ENCODE assay signal across 22 cellular contexts in genomic region chr9:68904454-68904853, GRCh38.
DNase-seq lines count a peak whose midpoint lies in the region; FAIRE-seq and TF ChIP-seq lines count a peak whose summit lies in the region.
"Had no signal": no experiment of that assay in that cellular context is flagged by ENCODE, and none has a peak within 500 bp of the region (broad histone marks: within the 10 kb centered on the region; RNA-seq: fewer than 3 reads in every experiment).

No MANE protein-coding gene starts in this region.

- no peak overlapping the region for H3K9ac ChIP-seq in smooth muscle cell (ENCODE audit: low read depth)

- H3K4me3 Mint-ChIP-seq in activated T-helper 2 cell treated with anti-CD3 and anti-CD28 coated beads, Interferon-gamma antibody, Interleukin-2, Interleukin-4, amounts not matched to agents 10 μg/mL and 5 μg/mL and 100 μg/mL, durations not matched to agents 14 hours and 24 hours and 36 hours (ENCODE audit: low read depth), result no peak overlapping the region
- H3K4me3 Mint-ChIP-seq: HFFc6 had no signal

- no peaks in the 10 kb centered on the region for H3F3A ChIP-seq in smooth muscle cell (ENCODE audit: low read depth)

- H3K4me2 ChIP-seq in smooth muscle cell, result no peak overlapping the region
- H3K4me2 ChIP-seq: A549 had no signal

- H3K9me3 ChIP-seq in left ventricle myocardium inferior (replicated peaks) (no peaks in the 10 kb centered on the region), right atrium auricular region (no peaks in the 10 kb centered on the region), smooth muscle cell (replicated peaks; ENCODE audit: low read depth) (no peaks in the 10 kb centered on the region)
- H3K9me3 ChIP-seq: A549, BE2C, MG63 had no signal

- peak overlapping the region; percentile 62 for H2AFZ ChIP-seq in smooth muscle cell (ENCODE audit: low read depth)

- H3K4me1 ChIP-seq in left ventricle myocardium inferior, result peaks cover 31% of the 10 kb centered on the region
- H3K4me1 ChIP-seq in right atrium auricular region, result no peaks in the 10 kb centered on the region
- H3K4me1 ChIP-seq in smooth muscle cell (ENCODE audit: low read depth), result peaks cover 10% of the 10 kb centered on the region
- H3K4me1 ChIP-seq: A549, BE2C had no signal

- no peaks in the 10 kb centered on the region for H3K36me3 ChIP-seq in left ventricle myocardium inferior
- H3K36me3 ChIP-seq in right atrium auricular region, result no peaks in the 10 kb centered on the region
- no peaks in the 10 kb centered on the region for H3K36me3 ChIP-seq in smooth muscle cell (ENCODE audit: low read depth)
- H3K36me3 ChIP-seq: BE2C, MG63 had no signal

- no peak for FAIRE-seq in GM12891 (lab: Jason Lieb, UNC)
- FAIRE-seq: A549, HepG2, K562 had no signal

- DNase-seq in left ventricle myocardium inferior, result no peak
- no peak for DNase-seq in right atrium auricular region (ENCODE audit: low spot score)
- peak; percentile 69 for DNase-seq in NCI-H82 (lab: John Stamatoyannopoulos, UW)
- no peak for DNase-seq in activated T-helper 2 cell treated with anti-CD3 and anti-CD28 coated beads, Interferon-gamma antibody, Interleukin-2, Interleukin-4, amounts not matched to agents 10 μg/mL and 5 μg/mL and 100 μg/mL, durations not matched to agents 14 hours and 24 hours and 36 hours (ENCODE audit: low spot score)
- no peak for DNase-seq in smooth muscle cell (lab: John Stamatoyannopoulos, UW; ENCODE audit: unreplicated experiment)
- no peak for DNase-seq in GM12891 (ENCODE audit: insufficient read length, low spot score)
- DNase-seq in NCI-H2081 (lab: John Stamatoyannopoulos, UW), result no peak
- DNase-seq: BE2C, EL, GF-D8, H7, HFFc6, MG63, NCI-H1092, NCI-H1436, NCI-H187 treated with DMSO at 0.1 percent for 48 hours, NCI-H510A, Right ventricle myocardium superior had no signal

- no peak for TF ChIP-seq POLR2A in GM12891 (IDR thresholded peaks at IDR 0.05; ENCODE audit: low read depth, low read length)

- no peaks in the 10 kb centered on the region for H3K27me3 ChIP-seq in left ventricle myocardium inferior (ENCODE audit: low read depth)
- H3K27me3 ChIP-seq in right atrium auricular region, result no peaks in the 10 kb centered on the region
- no peaks in the 10 kb centered on the region for H3K27me3 ChIP-seq in smooth muscle cell (ENCODE audit: low read depth)
- H3K27me3 ChIP-seq: MG63 had no signal

- no peaks in the 10 kb centered on the region for H3K79me2 ChIP-seq in smooth muscle cell (ENCODE audit: low read depth)

- no peaks in the 10 kb centered on the region for H3K27me3 Mint-ChIP-seq in activated T-helper 2 cell treated with anti-CD3 and anti-CD28 coated beads, Interferon-gamma antibody, Interleukin-2, Interleukin-4, amounts not matched to agents 10 μg/mL and 5 μg/mL and 100 μg/mL, durations not matched to agents 14 hours and 24 hours and 36 hours (ENCODE audit: low read depth)

- TF ChIP-seq CTCF in left ventricle myocardium inferior (IDR thresholded peaks at IDR 0.05; ENCODE audit: borderline replicate concordance) (no peak), right atrium auricular region (IDR thresholded peaks at IDR 0.05) (no peak), smooth muscle cell (IDR thresholded peaks at IDR 0.05; ENCODE audit: borderline replicate concordance, insufficient read depth, poor library complexity, severe bottlenecking) (no peak)

- H3K4me1 Mint-ChIP-seq in activated T-helper 2 cell treated with anti-CD3 and anti-CD28 coated beads, Interferon-gamma antibody, Interleukin-2, Interleukin-4, amounts not matched to agents 10 μg/mL and 5 μg/mL and 100 μg/mL, durations not matched to agents 14 hours and 24 hours and 36 hours (ENCODE audit: low read depth), result peaks cover 25% of the 10 kb centered on the region

- no peaks in the 10 kb centered on the region for H3K9me3 Mint-ChIP-seq in activated T-helper 2 cell treated with anti-CD3 and anti-CD28 coated beads, Interferon-gamma antibody, Interleukin-2, Interleukin-4, amounts not matched to agents 10 μg/mL and 5 μg/mL and 100 μg/mL, durations not matched to agents 14 hours and 24 hours and 36 hours
- H3K9me3 Mint-ChIP-seq: HFFc6 had no signal

- H3K27ac ChIP-seq in left ventricle myocardium inferior (replicated peaks), result peak overlapping the region; percentile 21
- no peak overlapping the region for H3K27ac ChIP-seq in right atrium auricular region
- H3K27ac ChIP-seq in smooth muscle cell (ENCODE audit: low read depth), result no peak overlapping the region
- H3K27ac ChIP-seq: A549, HL-60 had no signal

- H3K27ac Mint-ChIP-seq in activated T-helper 2 cell treated with anti-CD3 and anti-CD28 coated beads, Interferon-gamma antibody, Interleukin-2, Interleukin-4, amounts not matched to agents 10 μg/mL and 5 μg/mL and 100 μg/mL, durations not matched to agents 14 hours and 24 hours and 36 hours, result peak overlapping the region; percentile 73
- H3K27ac Mint-ChIP-seq: HFFc6 had no signal

- peaks cover 62% of the 10 kb centered on the region for H3K36me3 Mint-ChIP-seq in activated T-helper 2 cell treated with anti-CD3 and anti-CD28 coated beads, Interferon-gamma antibody, Interleukin-2, Interleukin-4, amounts not matched to agents 10 μg/mL and 5 μg/mL and 100 μg/mL, durations not matched to agents 14 hours and 24 hours and 36 hours (ENCODE audit: low read depth)

- H4K20me1 ChIP-seq in smooth muscle cell (ENCODE audit: low read depth), result no peaks in the 10 kb centered on the region

- H3K4me3 ChIP-seq in left ventricle myocardium inferior, result no peak overlapping the region
- no peak overlapping the region for H3K4me3 ChIP-seq in right atrium auricular region
- no peak overlapping the region for H3K4me3 ChIP-seq in smooth muscle cell
- H3K4me3 ChIP-seq: A549, K562, MG63 had no signal

- 70% methylated on average over 6 of the region's 6 CpGs for WGBS in smooth muscle cell (ENCODE audit: low lambda C conversion rate)

- intact Hi-C loops in left ventricle myocardium inferior (cut with micrococcal nuclease), result no loop called here
- intact Hi-C loops in activated T-helper 2 cell treated with anti-CD3 and anti-CD28 coated beads, Interferon-gamma antibody, Interleukin-2, Interleukin-4, amounts not matched to agents 10 μg/mL and 5 μg/mL and 100 μg/mL, durations not matched to agents 14 hours and 24 hours and 36 hours (cut with micrococcal nuclease), result no loop called here

TF ChIP-seq in GM12891, 5 proteins besides CTCF, POLR2A, EP300 and RAD21:
- TF ChIP-seq POU2F2 (IDR thresholded peaks at IDR 0.05; ENCODE audit: low read depth, low read length) (no peak), PAX5 (IDR thresholded peaks at IDR 0.05; ENCODE audit: insufficient read depth, low read length, severe bottlenecking) (no peak), TAF1 (IDR thresholded peaks at IDR 0.05; ENCODE audit: low read depth, low read length) (no peak), SPI1 (IDR thresholded peaks at IDR 0.05; ENCODE audit: low read depth, low read length) (no peak), POLR2AphosphoS5 (IDR thresholded peaks at IDR 0.05; ENCODE audit: low read depth, low read length) (no peak)
